12 cellular contexts compared by ENCODE assay signal in the genomic region with DNA sequence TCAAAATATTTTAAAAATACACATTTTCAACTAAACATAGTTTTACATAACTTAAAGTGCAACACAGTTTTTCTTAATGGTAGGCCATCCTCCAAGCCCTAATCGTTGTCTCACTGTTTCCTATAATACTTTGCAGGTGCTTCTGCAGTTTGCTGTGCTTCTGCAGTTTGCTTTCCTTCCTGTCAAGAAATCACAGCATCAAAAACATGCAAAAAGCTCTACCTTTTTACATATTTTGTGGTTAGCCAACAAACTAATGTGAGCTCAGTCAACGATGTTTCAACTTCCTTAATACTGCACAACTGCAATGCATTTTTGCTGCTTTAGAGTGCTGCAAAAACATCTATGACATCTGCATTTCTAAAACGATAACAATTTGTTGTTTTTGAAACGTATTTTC. TPM values are rescaled to one million over a fixed set of nuclear protein-coding genes. Genes with fewer than 3 reads are reported as not detected.
A peak's percentile ranks its signal among the peaks of the same experiment; 100 is the strongest.
DNase-seq lines count a peak whose midpoint lies in the region; ATAC-seq and TF ChIP-seq lines count a peak whose summit lies in the region.
"Had no signal": no experiment of that assay in that cellular context is flagged by ENCODE, and none has a peak within 500 bp of the region (broad histone marks: within the 10 kb centered on the region; RNA-seq: fewer than 3 reads in every experiment).

No MANE protein-coding gene starts in this region.

- no peak overlapping the region for H2AFZ ChIP-seq in GM23248

- peaks cover 4 to 6% of the 10 kb centered on the region in 2 donors for H3K9me3 Mint-ChIP-seq in stimulated activated naive CD8-positive, alpha-beta T cell treated with anti-CD3 and anti-CD28 coated beads, Interleukin-15, amount 100 ng/mL, for 72 hours
- H3K9me3 Mint-ChIP-seq in IgD-negative memory B cell: no peaks in the 10 kb centered on the region
- H3K9me3 Mint-ChIP-seq: dendritic cell treated with granulocyte-macrophage colony-stimulating factor and Interleukin-4, amounts not matched to agents 40 ng/mL and 50 ng/mL, for 4 days had no signal

- no peaks in the 10 kb centered on the region for H3K9me2 ChIP-seq in GM23248 (ENCODE audit: insufficient read depth)

- peaks cover 3% of the 10 kb centered on the region for H3K4me1 ChIP-seq in thymus (ENCODE audit: control insufficient read depth, insufficient read depth, low read length)
- no peaks in the 10 kb centered on the region for H3K4me1 ChIP-seq in GM23248 (ENCODE audit: insufficient read depth)

- DNase-seq in stimulated activated naive CD8-positive, alpha-beta T cell treated with anti-CD3 and anti-CD28 coated beads, Interleukin-15, amount 100 ng/mL, for 72 hours: no peak
- DNase-seq in stimulated activated naive CD8-positive, alpha-beta T cell treated with anti-CD3 and anti-CD28 coated beads, Interleukin-15, Interleukin-2, amounts not matched to agents 100 U/mL and 50 U/mL, for 24 hours: no peak
- DNase-seq in GM23248 (no peak), GM13977 (ENCODE audit: low spot score) (no peak), NCI-H187 (lab: John Stamatoyannopoulos, UW) (no peak)
- DNase-seq: NCI-H2227 treated with DMSO at 0.1 percent for 48 hours had no signal

- no peak overlapping the region for H3K4me3 ChIP-seq in thymus (ENCODE audit: low read length)
- no peak overlapping the region for H3K4me3 ChIP-seq in GM23248

- no peaks in the 10 kb centered on the region for H3K79me2 ChIP-seq in GM23248 (ENCODE audit: insufficient read depth)

- H3K36me3 Mint-ChIP-seq in IgD-negative memory B cell: peaks cover 16% of the 10 kb centered on the region

- peak; percentile 45 for ATAC-seq in stimulated activated naive CD8-positive, alpha-beta T cell treated with anti-CD3 and anti-CD28 coated beads, Interleukin-15, amount 100 ng/mL, for 72 hours
- ATAC-seq in stimulated activated naive CD8-positive, alpha-beta T cell treated with anti-CD3 and anti-CD28 coated beads, Interleukin-15, Interleukin-2, amounts not matched to agents 100 U/mL and 50 U/mL, for 24 hours: no peak
- ATAC-seq in HG02623 (IDR thresholded peaks at IDR 0.05; ENCODE audit: unreplicated experiment): peak; percentile 90

- no peak overlapping the region for H3K4me3 Mint-ChIP-seq in stimulated activated naive CD8-positive, alpha-beta T cell treated with anti-CD3 and anti-CD28 coated beads, Interleukin-15, amount 100 ng/mL, for 72 hours
- H3K4me3 Mint-ChIP-seq in IgD-negative memory B cell: peak overlapping the region in 3 of 4 donors; percentile 7 to 88 (median 77)
- H3K4me3 Mint-ChIP-seq: dendritic cell treated with granulocyte-macrophage colony-stimulating factor and Interleukin-4, amounts not matched to agents 40 ng/mL and 50 ng/mL, for 4 days; stimulated activated naive CD8-positive, alpha-beta T cell treated with anti-CD3 and anti-CD28 coated beads, Interleukin-15, Interleukin-2, amounts not matched to agents 100 ng/mL and 50 ng/mL, for 24 hours had no signal

- H3K36me3 ChIP-seq in thymus (ENCODE audit: control insufficient read depth, insufficient read depth): no peaks in the 10 kb centered on the region
- no peaks in the 10 kb centered on the region for H3K36me3 ChIP-seq in GM23248 (ENCODE audit: low read depth)

- no peak overlapping the region for H3K4me2 ChIP-seq in GM23248 (ENCODE audit: unreplicated experiment)

- no peaks in the 10 kb centered on the region for H3K27me3 ChIP-seq in thymus (ENCODE audit: control insufficient read depth, insufficient read depth)
- H3K27me3 ChIP-seq in GM23248 (replicated peaks; ENCODE audit: insufficient read depth): no peaks in the 10 kb centered on the region

- H3F3A ChIP-seq in GM23248 (ENCODE audit: insufficient read depth): no peaks in the 10 kb centered on the region

- no peaks in the 10 kb centered on the region for H3K27me3 Mint-ChIP-seq in stimulated activated naive CD8-positive, alpha-beta T cell treated with anti-CD3 and anti-CD28 coated beads, Interleukin-15, amount 100 ng/mL, for 72 hours
- H3K27me3 Mint-ChIP-seq in IgD-negative memory B cell: no peaks in the 10 kb centered on the region
- H3K27me3 Mint-ChIP-seq: dendritic cell treated with granulocyte-macrophage colony-stimulating factor and Interleukin-4, amounts not matched to agents 40 ng/mL and 50 ng/mL, for 4 days; stimulated activated naive CD8-positive, alpha-beta T cell treated with anti-CD3 and anti-CD28 coated beads, Interleukin-15, Interleukin-2, amounts not matched to agents 100 ng/mL and 50 ng/mL, for 24 hours had no signal

- H3K27ac ChIP-seq in thymus (ENCODE audit: low read depth) (peak overlapping the region; percentile 31), GM23248 (no peak overlapping the region)
- H3K27ac ChIP-seq: C4-2B had no signal

- peaks cover 77% of the 10 kb centered on the region for H3K4me1 Mint-ChIP-seq in stimulated activated naive CD8-positive, alpha-beta T cell treated with anti-CD3 and anti-CD28 coated beads, Interleukin-15, amount 100 ng/mL, for 72 hours
- peaks cover 53 to 63% (median 57%) of the 10 kb centered on the region in 3 donors for H3K4me1 Mint-ChIP-seq in IgD-negative memory B cell

- TF ChIP-seq CTCF in GM13977 (IDR thresholded peaks at IDR 0.05; ENCODE audit: extremely low read depth, insufficient read depth, missing control alignments): no peak

- no peaks in the 10 kb centered on the region for H4K20me1 ChIP-seq in GM23248 (ENCODE audit: insufficient read depth)

- H3K9me3 ChIP-seq in thymus (ENCODE audit: control insufficient read depth) (no peaks in the 10 kb centered on the region), GM23248 (ENCODE audit: low read depth) (no peaks in the 10 kb centered on the region)

- WGBS in thymus: 19% methylated on average over 4 of the region's 4 CpGs
- WGBS in GM23248 (ENCODE audit: low coverage in 1 of 2, low lambda C conversion rate in 2 of 2, missing lambda C conversion rate in 2 of 2), 2 experiments: 10 to 14% methylated on average over 4 of the region's 4 CpGs

- no peak overlapping the region for H3K9ac ChIP-seq in GM23248

- in situ Hi-C loops in GM23248 (cut with MboI) (no loop called here), GM13977 (cut with MboI; ENCODE audit: low pct_unique_long_range_greater_than_20kb, low sequenced_read_pairs, unreplicated experiment) (no loop called here)

- H3K27ac Mint-ChIP-seq in stimulated activated naive CD8-positive, alpha-beta T cell treated with anti-CD3 and anti-CD28 coated beads, Interleukin-15, amount 100 ng/mL, for 72 hours: no peak overlapping the region
- peak overlapping the region in 1 of 3 donors; percentile 72 for H3K27ac Mint-ChIP-seq in IgD-negative memory B cell
- H3K27ac Mint-ChIP-seq: dendritic cell treated with granulocyte-macrophage colony-stimulating factor and Interleukin-4, amounts not matched to agents 40 ng/mL and 50 ng/mL, for 4 days; stimulated activated naive CD8-positive, alpha-beta T cell treated with anti-CD3 and anti-CD28 coated beads, Interleukin-15, Interleukin-2, amounts not matched to agents 100 ng/mL and 50 ng/mL, for 24 hours had no signal

RNA-seq across cellular contexts. Expression of gene EMB, which starts 25.2 kb away (rescaled TPM):
- polyA plus RNA-seq in IgD-negative memory B cell: 96.3 TPM
- polyA plus RNA-seq in thymus: 45.0 TPM
- total RNA-seq in GM23248 (2014; rRNA removed; shearing (Covaris generic)): 0.22 TPM in 1 of 2 replicates, not detected in the other
- 0.20 TPM in 1 of 2 replicates, not detected in the other for polyA plus RNA-seq in GM23248 (2016; fragmentation: Nextera tagmentation; extraction: Ambion mirVana)

Comparison
In these comparisons a context has a peak if more than half of its experiments do, and no peak if none do; other contexts are left out.
1. H3K4me3 Mint-ChIP-seq: peak in IgD-negative memory B cell (3 of 4); none in stimulated activated naive CD8-positive, alpha-beta T cell treated with anti-CD3 and anti-CD28 coated beads, Interleukin-15, amount 100 ng/mL, for 72 hours (0 of 2).
2. RNA of gene EMB, which starts 25.2 kb away (polyA plus RNA-seq): 96.3 TPM in IgD-negative memory B cell (single experiment) and 45.0 TPM in thymus (single experiment); 0.20 TPM in GM23248; every median in the first group is over 10 times any median in the second.